ENCODE assay signal across 1 cellular context in the genomic region with DNA sequence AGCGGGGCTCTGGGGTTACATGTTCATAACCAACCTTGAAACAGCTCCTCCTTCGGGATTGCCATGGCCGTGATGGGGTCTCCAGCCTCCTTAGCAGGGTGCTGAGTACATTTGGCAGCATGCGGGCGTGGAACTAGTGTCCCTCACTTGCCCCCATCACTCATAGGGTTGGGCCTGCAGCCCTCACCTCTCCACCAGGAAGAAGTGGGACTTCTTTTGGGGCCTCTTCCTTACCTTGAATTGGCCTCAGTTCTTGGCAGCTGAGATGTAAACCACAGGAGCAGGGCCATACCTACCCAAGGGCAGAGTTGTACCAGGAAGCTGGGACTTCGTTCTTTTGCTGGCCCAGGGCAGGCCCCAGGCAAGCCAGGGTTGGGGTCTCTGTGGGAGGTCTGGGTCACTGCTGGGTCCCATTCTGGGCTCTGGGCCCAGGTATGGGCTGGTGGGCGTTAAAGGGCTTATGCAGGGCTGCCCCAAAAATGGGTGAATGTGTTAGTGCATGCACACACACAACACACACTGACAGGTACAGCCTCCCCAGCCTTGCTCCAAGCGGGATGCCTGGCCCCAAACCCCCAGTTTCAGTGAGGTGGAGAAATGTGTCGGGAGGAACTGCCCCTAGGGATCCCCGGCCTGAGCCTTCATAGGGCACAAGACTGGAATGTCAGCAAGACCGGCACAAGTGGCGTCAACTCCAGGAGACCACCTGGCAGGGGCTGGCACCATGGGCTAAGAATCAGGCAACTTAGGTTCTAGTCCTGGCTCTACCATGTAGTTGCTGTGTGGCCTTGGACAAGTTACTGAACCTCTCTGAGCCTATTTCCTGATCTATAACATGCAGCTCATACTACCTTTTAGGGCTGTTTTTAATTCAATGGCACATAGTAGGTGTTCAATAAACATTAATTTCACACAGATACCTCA.
TF ChIP-seq lines count a peak whose summit lies in the region.

No MANE protein-coding gene starts in this region.

TF ChIP-seq in endothelial cell of umbilical vein, 7 proteins besides CTCF, POLR2A, EP300 and RAD21:
- TF ChIP-seq EZH2 (IDR thresholded peaks at IDR 0.05; ENCODE audit: borderline replicate concordance, low read depth, low read length, severe bottlenecking): no peak
- no peak for TF ChIP-seq MYC (IDR thresholded peaks at IDR 0.05; ENCODE audit: low read depth, low read length)
- TF ChIP-seq MAX (IDR thresholded peaks at IDR 0.05; ENCODE audit: insufficient read depth, insufficient read length): no peak
- TF ChIP-seq JUN (IDR thresholded peaks at IDR 0.05; ENCODE audit: borderline replicate concordance, insufficient read depth, insufficient read length, low read depth): no peak
- no peak for TF ChIP-seq GATA2 (IDR thresholded peaks at IDR 0.05; ENCODE audit: insufficient read depth, insufficient read length, low read depth, low read length)
- no peak for TF ChIP-seq FOS (IDR thresholded peaks at IDR 0.05; ENCODE audit: borderline replicate concordance, insufficient read depth, low read length)
- no peak for TF ChIP-seq POLR2AphosphoS5 (IDR thresholded peaks at IDR 0.05; ENCODE audit: insufficient read depth, low read depth, low read length)
